In genomic region chr3:43685921-43686320, GRCh38 we compare ENCODE assay signal across 11 cellular contexts.
"Had no signal": no experiment of that assay in that cellular context is flagged by ENCODE, and none has a peak within 500 bp of the region (broad histone marks: within the 10 kb centered on the region; RNA-seq: fewer than 3 reads in every experiment).

No MANE protein-coding gene starts in this region.

- H3K27ac ChIP-seq: GM23248 had no signal

- FAIRE-seq: H1, H54 had no signal

- H3K9ac ChIP-seq: GM23248 had no signal

- H3K36me3 ChIP-seq: HAP-1 had no signal

- H2AFZ ChIP-seq: GM23248, GM23338 had no signal

- H3K4me2 ChIP-seq: GM23338 had no signal

- ATAC-seq: GM23338, HCT116 had no signal

- DNase-seq: GM23248, GOT3, H7, H9, HCEC 1CT, HFFc6 had no signal

- H3K4me3 ChIP-seq: GM23248, GM23338, HAP-1 had no signal
